8 cellular contexts compared by ENCODE assay signal in the genomic region with DNA sequence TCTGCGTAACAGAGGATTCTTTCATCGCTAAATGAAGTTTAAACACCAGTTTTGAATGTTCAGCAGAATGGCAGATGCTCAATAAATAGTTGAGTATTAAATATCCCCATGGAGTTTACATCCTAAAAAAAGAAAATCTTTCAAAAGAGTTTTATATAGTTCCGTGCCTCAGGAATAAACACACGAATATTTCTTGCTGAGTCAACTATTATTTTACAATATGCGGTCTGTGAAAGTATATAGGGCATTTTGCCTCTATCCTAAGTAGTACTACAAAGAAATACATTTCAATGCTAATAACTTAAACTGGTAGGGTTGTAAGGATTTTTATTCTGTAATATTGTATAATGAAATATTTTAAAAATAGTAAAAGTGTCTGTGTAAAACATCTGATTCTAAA. TPM values are rescaled to one million over a fixed set of nuclear protein-coding genes. Genes with fewer than 3 reads are reported as not detected.
DNase-seq lines count a peak whose midpoint lies in the region; ATAC-seq and TF ChIP-seq lines count a peak whose summit lies in the region.

No MANE protein-coding gene starts in this region.

- peaks cover 41% of the 10 kb centered on the region for H3K4me1 Mint-ChIP-seq in T-helper 17 cell

- TF ChIP-seq EP300 in gastroesophageal sphincter (IDR thresholded peaks at IDR 0.05): no peak

- DNase-seq in HAP-1 (ENCODE audit: low spot score in 2 of 2) (no peak), T-helper 17 cell (no peak), posterior vena cava (ENCODE audit: low spot score) (no peak)

- peaks cover 45% of the 10 kb centered on the region for H3K36me3 ChIP-seq in HAP-1 (replicated peaks)
- H3K36me3 ChIP-seq in gastroesophageal sphincter: no peaks in the 10 kb centered on the region

- H3K27ac ChIP-seq in gastroesophageal sphincter (peak overlapping the region in 2 of 4 donors; percentile 93 to 95), skin epidermis (peak overlapping the region in 7 of 21 experiments; percentile 82 to 92 (median 90))

- in situ Hi-C loops in HAP-1 (cut with MboI; ENCODE audit: low sequenced_read_pairs): loop anchor here (25.0 kb wide), 1 partner anchor 365 kb away; no protein-coding TSS in a partner anchor

- TF ChIP-seq POLR2A in gastroesophageal sphincter (IDR thresholded peaks at IDR 0.05): no peak

- 5 to 9% methylated on average over 5 of the region's 5 CpGs for WGBS in gastroesophageal sphincter (ENCODE audit: low coverage in 1 of 2), 2 donors

- H3K36me3 Mint-ChIP-seq in T-helper 17 cell (ENCODE audit: low read depth): peaks cover 6% of the 10 kb centered on the region

- H3K27ac Mint-ChIP-seq in T-helper 17 cell: peak overlapping the region; percentile 97

- intact Hi-C loops in posterior vena cava (cut with DNase I): no loop called here

- H3K9me3 ChIP-seq in HAP-1 (peaks cover 4% of the 10 kb centered on the region; the same call in 1 of the 2 replicates), T-helper 17 cell (ENCODE audit: control insufficient read depth, low read length, poor library complexity, severe bottlenecking) (no peaks in the 10 kb centered on the region), gastroesophageal sphincter (no peaks in the 10 kb centered on the region)

- H3K27me3 ChIP-seq in HAP-1 (ENCODE audit: low read depth): no peaks in the 10 kb centered on the region
- H3K27me3 ChIP-seq in gastroesophageal sphincter: no peaks in the 10 kb centered on the region

- TF ChIP-seq CTCF in gastroesophageal sphincter (IDR thresholded peaks at IDR 0.05): no peak

- H3K4me3 Mint-ChIP-seq in T-helper 17 cell: peak overlapping the region; percentile 96

- H3K4me3 ChIP-seq in HAP-1 (peak overlapping the region; percentile 85), gastroesophageal sphincter (peak overlapping the region; percentile 73 to 80), skin epidermis (peak overlapping the region; percentile 62 to 96 (median 84))

- H3K4me1 ChIP-seq in HAP-1: peaks cover 15% of the 10 kb centered on the region
- peaks cover 0 to 32% (median 0%) of the 10 kb centered on the region in 3 donors for H3K4me1 ChIP-seq in gastroesophageal sphincter

- no peaks in the 10 kb centered on the region for H3K27me3 Mint-ChIP-seq in T-helper 17 cell

- ATAC-seq in T-helper 17 cell: no peak
- no peak for ATAC-seq in gastroesophageal sphincter
- no peak for ATAC-seq in GM18873 (IDR thresholded peaks at IDR 0.05; ENCODE audit: low FRiP score, unreplicated experiment)
- no peak for ATAC-seq in HG03175 (IDR thresholded peaks at IDR 0.05; ENCODE audit: unreplicated experiment)
- no peak for ATAC-seq in esophagus mucosa

RNA-seq across cellular contexts. Expression of a gene that starts 1.3 kb away (rescaled TPM):
- total RNA-seq in T-helper 17 cell (10 to 100 TPM; 40.8 to 56.7 TPM), gastroesophageal sphincter (1 to 10 TPM; 3.1 to 7.6 (median 6.7) TPM), posterior vena cava (1 to 10 TPM; 4.9 to 6.1 TPM), esophagus mucosa (13.4 TPM)

RNA-seq across cellular contexts. Expression of a gene that starts 1.5 kb away (rescaled TPM):
- total RNA-seq in T-helper 17 cell: 10 to 100 TPM; 13.8 to 20.2 TPM
- 10 to 100 TPM in 2 of 4 donors, 1 to 10 TPM in 2; 7.8 to 14.0 (median 9.5) TPM for total RNA-seq in gastroesophageal sphincter
- 10 to 100 TPM; 18.3 to 21.5 TPM for total RNA-seq in posterior vena cava
- 13.4 TPM for total RNA-seq in esophagus mucosa

RNA-seq across cellular contexts. Expression of a gene that starts 56.4 kb away (rescaled TPM):
- 1 to 10 TPM; 2.0 to 3.0 TPM for total RNA-seq in T-helper 17 cell
- 1 to 10 TPM; 1.1 to 3.6 (median 1.7) TPM for total RNA-seq in gastroesophageal sphincter
- total RNA-seq in posterior vena cava: 10 to 100 TPM; 11.5 to 18.4 TPM
- 0.24 TPM for total RNA-seq in esophagus mucosa
